Comparison of ENCODE assay signal across 20 cellular contexts in genomic region chr11:134541951-134542350, GRCh38.
A peak's percentile ranks its signal among the peaks of the same experiment; 100 is the strongest.
DNase-seq lines count a peak whose midpoint lies in the region; ATAC-seq and TF ChIP-seq lines count a peak whose summit lies in the region.
"Had no signal": no experiment of that assay in that cellular context is flagged by ENCODE, and none has a peak within 500 bp of the region (broad histone marks: within the 10 kb centered on the region; RNA-seq: fewer than 3 reads in every experiment).

No MANE protein-coding gene starts in this region.

- H3K27me3 ChIP-seq in Caco-2 (replicated peaks; ENCODE audit: control insufficient read depth, insufficient read depth, low read length) (no peaks in the 10 kb centered on the region), testis (no peaks in the 10 kb centered on the region), upper lobe of left lung (no peaks in the 10 kb centered on the region)
- H3K27me3 ChIP-seq: BLaER1 had no signal

- H3K4me3 ChIP-seq in Caco-2 (ENCODE audit: low read depth, low read length) (no peak overlapping the region), testis (no peak overlapping the region), upper lobe of left lung (no peak overlapping the region)
- H3K4me3 ChIP-seq: BLaER1, HAP-1 had no signal

- H3K9me3 ChIP-seq in Caco-2 = peaks cover 15% of the 10 kb centered on the region
- no peaks in the 10 kb centered on the region for H3K9me3 ChIP-seq in testis
- H3K9me3 ChIP-seq in upper lobe of left lung = peaks cover 0 to 3% (median 0%) of the 10 kb centered on the region in 4 donors
- H3K9me3 ChIP-seq: BLaER1, HAP-1 had no signal

- DNase-seq in Caco-2 = no peak
- DNase-seq in ecto neural progenitor cell (ENCODE audit: low spot score) = peak; percentile 12
- DNase-seq in natural killer cell = peak; percentile 9
- DNase-seq in testis = peak; percentile 7
- DNase-seq in upper lobe of left lung = no peak
- no peak for DNase-seq in GF-D8 (lab: John Stamatoyannopoulos, UW)
- DNase-seq: CD8-positive, alpha-beta T cell; DMS79; IMR-90; Karpas-422; NCI-H1417 treated with DMSO at 0.1 percent for 48 hours; NCI-H1930; NCI-H226; NCI-H524; NCI-H82; OCI-M1; SHP77 had no signal

- intact Hi-C loops in Caco-2 (cut with micrococcal nuclease; ENCODE audit: unreplicated experiment) = loop anchor here (1.0 kb wide), 1 partner anchor 19 kb away; no protein-coding TSS in a partner anchor
- intact Hi-C loops in natural killer cell (cut with micrococcal nuclease) = no loop called here
- intact Hi-C loops in testis (cut with DNase I; ENCODE audit: low total_unique reads) = no loop called here

- POLR2A ChIA-PET in Caco-2 (lab: Charles Lee) = no interaction called here

- H3K4me1 Mint-ChIP-seq in Caco-2 (ENCODE audit: low read depth, unreplicated experiment) (peaks cover 18% of the 10 kb centered on the region), natural killer cell (peaks cover 7% of the 10 kb centered on the region in 2 donors)

- no peak for TF ChIP-seq EP300 in upper lobe of left lung (IDR thresholded peaks at IDR 0.05)

- H3K4me1 ChIP-seq in Caco-2 (peaks cover 21% of the 10 kb centered on the region), testis (no peaks in the 10 kb centered on the region), upper lobe of left lung (no peaks in the 10 kb centered on the region)
- H3K4me1 ChIP-seq: HAP-1 had no signal

- no TSS peak for BruUV-seq in Caco-2 (replicated peaks; lab: Mats Ljungman, UMichigan)

- TF ChIP-seq POLR2A in testis (IDR thresholded peaks at IDR 0.05) (no peak), upper lobe of left lung (IDR thresholded peaks at IDR 0.05) (no peak)

- H3K4me3 Mint-ChIP-seq in Caco-2 (ENCODE audit: unreplicated experiment) (peak overlapping the region; percentile 7), natural killer cell (no peak overlapping the region)
- H3K4me3 Mint-ChIP-seq: CD8-positive, alpha-beta T cell had no signal

- H3K27ac Mint-ChIP-seq in Caco-2 (ENCODE audit: unreplicated experiment) = peak overlapping the region; percentile 32
- no peak overlapping the region for H3K27ac Mint-ChIP-seq in natural killer cell
- H3K27ac Mint-ChIP-seq: CD8-positive, alpha-beta T cell had no signal

- CTCF ChIA-PET in Caco-2 (lab: Charles Lee) = no interaction called here

- no peak overlapping the region for H3K27ac ChIP-seq in testis
- no peak overlapping the region for H3K27ac ChIP-seq in upper lobe of left lung
- H3K27ac ChIP-seq: BLaER1 had no signal

- H3K9me3 Mint-ChIP-seq in Caco-2 (ENCODE audit: unreplicated experiment) (peaks cover 19% of the 10 kb centered on the region), natural killer cell (no peaks in the 10 kb centered on the region)

- TF ChIP-seq CTCF in Caco-2 (IDR thresholded peaks at IDR 0.05; ENCODE audit: insufficient read depth in 1 of 2, low read depth in 1 of 2, low read length in 1 of 2, severe bottlenecking in 1 of 2, unreplicated experiment in 1 of 2) (no peak), natural killer cell (IDR thresholded peaks at IDR 0.05) (no peak), testis (IDR thresholded peaks at IDR 0.05) (no peak), upper lobe of left lung (IDR thresholded peaks at IDR 0.05) (no peak)

- no peak for ATAC-seq in natural killer cell
- no peak for ATAC-seq in upper lobe of left lung (ENCODE audit: low FRiP score in 2 of 2)
- ATAC-seq in HG03045 (IDR thresholded peaks at IDR 0.05; ENCODE audit: unreplicated experiment) = no peak
- ATAC-seq: CD8-positive, alpha-beta T cell had no signal

- H3K36me3 ChIP-seq in Caco-2 (ENCODE audit: control insufficient read depth, insufficient read depth, low read length) (no peaks in the 10 kb centered on the region), testis (ENCODE audit: low read depth, missing control alignments) (no peaks in the 10 kb centered on the region), upper lobe of left lung (no peaks in the 10 kb centered on the region)
- H3K36me3 ChIP-seq: BLaER1, HAP-1 had no signal

- H3K36me3 Mint-ChIP-seq in Caco-2 (ENCODE audit: insufficient read depth, unreplicated experiment) = no peaks in the 10 kb centered on the region
- no peaks in the 10 kb centered on the region for H3K36me3 Mint-ChIP-seq in natural killer cell
- H3K36me3 Mint-ChIP-seq: CD8-positive, alpha-beta T cell had no signal

- 75 to 90% methylated on average over 2 to 4 of the region's 4 CpGs for WGBS in testis, 2 donors
- whole genome bisulfite sequencing in upper lobe of left lung, 2 donors = 88 to 95% methylated on average over 4 of the region's 4 CpGs

- H3K27me3 Mint-ChIP-seq in Caco-2 (ENCODE audit: insufficient read depth, unreplicated experiment) = peaks cover under 1% of the 10 kb centered on the region
- peaks cover 22 to 38% of the 10 kb centered on the region in 2 donors for H3K27me3 Mint-ChIP-seq in natural killer cell (ENCODE audit: low read depth in 2 of 2)

Comparison
In these comparisons a context has a peak if more than half of its experiments do, and no peak if none do; other contexts are left out.
1. DNase-seq: peak in ecto neural progenitor cell (single experiment), natural killer cell (single experiment) and testis (single experiment); none in Caco-2 (0 of 2), upper lobe of left lung (0 of 2) and GF-D8 (single experiment).